20 cellular contexts compared by ENCODE assay signal in the genomic region with DNA sequence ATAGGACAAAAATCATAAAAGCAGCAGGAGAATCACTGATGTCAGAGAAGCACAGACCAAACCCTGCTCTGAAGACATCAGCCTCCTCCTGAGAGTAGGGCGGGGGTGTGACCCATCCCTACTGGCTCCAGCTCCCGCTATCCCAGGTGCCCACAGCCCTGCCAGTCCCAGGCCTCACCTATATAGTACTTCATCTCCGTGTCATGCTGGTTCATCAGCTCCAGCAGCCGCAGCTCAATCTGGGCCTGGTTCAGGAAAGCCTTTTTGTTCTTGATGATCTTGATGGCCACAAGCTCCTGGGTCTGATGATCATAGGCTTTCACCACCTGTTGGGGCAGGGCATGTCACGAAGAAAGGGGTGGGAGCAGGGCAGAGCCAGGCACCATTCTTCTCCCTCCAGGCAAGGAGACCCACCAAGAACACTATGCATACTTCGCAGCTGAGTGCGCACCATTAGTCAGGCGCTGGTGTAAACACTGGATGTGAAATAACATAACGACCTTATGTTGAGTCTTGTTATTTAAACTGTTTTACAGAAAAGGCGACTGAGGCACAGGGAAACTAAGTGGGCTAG. TPM values are rescaled to one million over a fixed set of nuclear protein-coding genes. Genes with fewer than 3 reads are reported as not detected.
DNase-seq lines count a peak whose midpoint lies in the region; ATAC-seq and TF ChIP-seq lines count a peak whose summit lies in the region.
"Had no signal": no experiment of that assay in that cellular context is flagged by ENCODE, and none has a peak within 500 bp of the region (broad histone marks: within the 10 kb centered on the region; RNA-seq: fewer than 3 reads in every experiment).

No MANE protein-coding gene starts in this region.

- no peaks in the 10 kb centered on the region for H3K27me3 Mint-ChIP-seq in IgD-negative memory B cell
- H3K27me3 Mint-ChIP-seq in natural killer cell treated with Interleukin-12 subunit alpha and Interleukin-12 subunit beta and Interleukin-15 and Interleukin-18, amount 100 ng/mL, for 72 hours = no peaks in the 10 kb centered on the region

- peak overlapping the region in 1 of 4 donors; percentile 76 for H3K4me3 Mint-ChIP-seq in IgD-negative memory B cell
- H3K4me3 Mint-ChIP-seq in natural killer cell treated with Interleukin-12 subunit alpha and Interleukin-12 subunit beta and Interleukin-15 and Interleukin-18, amount 100 ng/mL, for 72 hours = no peak overlapping the region

- peaks cover 12% of the 10 kb centered on the region for H3K36me3 Mint-ChIP-seq in IgD-negative memory B cell
- peaks cover 6% of the 10 kb centered on the region for H3K36me3 Mint-ChIP-seq in natural killer cell treated with Interleukin-12 subunit alpha and Interleukin-12 subunit beta and Interleukin-15 and Interleukin-18, amount 100 ng/mL, for 72 hours

- no peaks in the 10 kb centered on the region for H3K9me3 Mint-ChIP-seq in IgD-negative memory B cell
- no peaks in the 10 kb centered on the region for H3K9me3 Mint-ChIP-seq in natural killer cell treated with Interleukin-12 subunit alpha and Interleukin-12 subunit beta and Interleukin-15 and Interleukin-18, amount 100 ng/mL, for 72 hours

- in situ Hi-C loops in gastrocnemius medialis (cut with MboI; ENCODE audit: low sequenced_read_pairs in 4 of 4) = loop anchor here in 2 of 4 donors (25.0 kb wide), 2 partner anchors 292 to 392 kb away; a partner anchor contains a TSS

- H3K4me1 ChIP-seq in gastrocnemius medialis (peaks cover 39 to 61% of the 10 kb centered on the region in 2 donors), vagina (peaks cover 36% of the 10 kb centered on the region)

- no peak for ATAC-seq in natural killer cell treated with Interleukin-12 subunit alpha and Interleukin-12 subunit beta and Interleukin-15 and Interleukin-18, amount 100 ng/mL, for 72 hours
- ATAC-seq in gastrocnemius medialis (no peak), HG03442 (IDR thresholded peaks at IDR 0.05; ENCODE audit: unreplicated experiment) (no peak)
- ATAC-seq: HepG2 had no signal

- peak overlapping the region in 2 of 3 donors; percentile 53 to 82 for H3K27ac Mint-ChIP-seq in IgD-negative memory B cell
- H3K27ac Mint-ChIP-seq in natural killer cell treated with Interleukin-12 subunit alpha and Interleukin-12 subunit beta and Interleukin-15 and Interleukin-18, amount 100 ng/mL, for 72 hours = peak overlapping the region; percentile 81 to 86

- TF ChIP-seq POLR2A in gastrocnemius medialis (IDR thresholded peaks at IDR 0.05) (no peak), vagina (IDR thresholded peaks at IDR 0.05) (no peak)

- peak; percentile 54 for DNase-seq in activated effector memory CD4-positive, alpha-beta T cell treated with anti-CD3 and anti-CD28 coated beads, Interleukin-2, amount 50 U/mL, for 16 hours
- DNase-seq in activated effector memory CD4-positive, alpha-beta T cell treated with Interleukin-2 at 50 U/mL for 16 hours = no peak
- no peak for DNase-seq in natural killer cell treated with Interleukin-12 subunit alpha and Interleukin-12 subunit beta and Interleukin-15 and Interleukin-18, amount 100 ng/mL, for 72 hours (ENCODE audit: low spot score)
- DNase-seq in gastrocnemius medialis (no peak), vagina (ENCODE audit: extremely low spot score in 2 of 2) (no peak), AG08395 (ENCODE audit: low spot score) (no peak)
- DNase-seq: AML-193, Karpas-422, MM.1S, NCI-H1105 treated with DMSO at 0.1 percent for 48 hours, NCI-H187 treated with DMSO at 0.1 percent for 48 hours, NCI-H446 treated with DMSO at 0.1 percent for 48 hours, NCI-H774, PC-9, Right ventricle myocardium superior had no signal

- no peak overlapping the region for H3K4me3 ChIP-seq in gastrocnemius medialis
- H3K4me3 ChIP-seq in vagina = no peak overlapping the region
- H3K4me3 ChIP-seq: PC-9 had no signal

- H3K9me3 ChIP-seq in gastrocnemius medialis (no peaks in the 10 kb centered on the region), vagina (no peaks in the 10 kb centered on the region)

- H3K36me3 ChIP-seq in gastrocnemius medialis (peaks cover 0 to 60% of the 10 kb centered on the region in 2 donors), vagina (peaks cover 0 to 57% of the 10 kb centered on the region in 2 donors)

- intact Hi-C loops in gastrocnemius medialis (cut with DNase I; ENCODE audit: low total_unique reads) (loop anchor here (10.0 kb wide), 3 partner anchors 415 to 635 kb away; a partner anchor contains a TSS), vagina (cut with DNase I) (no loop called here)

- peak overlapping the region in 3 of 4 donors; percentile 22 to 99 (median 90) for H3K27ac ChIP-seq in gastrocnemius medialis
- H3K27ac ChIP-seq in vagina = no peak overlapping the region
- H3K27ac ChIP-seq: PC-9 had no signal

- TF ChIP-seq CTCF in gastrocnemius medialis (IDR thresholded peaks at IDR 0.05 in 4 of 5, conservative IDR thresholded peaks at IDR 0.05 in 1 of 5) (no peak), vagina (IDR thresholded peaks at IDR 0.05) (no peak)

- no peaks in the 10 kb centered on the region for H3K27me3 ChIP-seq in gastrocnemius medialis
- H3K27me3 ChIP-seq in vagina = no peaks in the 10 kb centered on the region

- peaks cover 14 to 28% (median 28%) of the 10 kb centered on the region in 3 donors for H3K4me1 Mint-ChIP-seq in IgD-negative memory B cell
- peaks cover 41 to 48% of the 10 kb centered on the region in 2 donors for H3K4me1 Mint-ChIP-seq in natural killer cell treated with Interleukin-12 subunit alpha and Interleukin-12 subunit beta and Interleukin-15 and Interleukin-18, amount 100 ng/mL, for 72 hours (ENCODE audit: low read depth in 2 of 2)

RNA-seq across cellular contexts. Expression of a gene that starts 4.2 kb away (rescaled TPM):
- polyA plus RNA-seq in IgD-negative memory B cell = 16.9 TPM
- 10 to 100 TPM in 1 of 2 donors, 1 to 10 TPM in 1; 7.5 to 10.5 TPM for total RNA-seq in natural killer cell treated with Interleukin-12 subunit alpha and Interleukin-12 subunit beta and Interleukin-15 and Interleukin-18, amount 100 ng/mL, for 72 hours
- total RNA-seq in gastrocnemius medialis (10 to 100 TPM; 39.6 to 68.7 (median 61.8) TPM), vagina (5.6 TPM)

RNA-seq across cellular contexts. Expression of a gene that starts 16.4 kb away (rescaled TPM):
- polyA plus RNA-seq in IgD-negative memory B cell = 183 TPM
- total RNA-seq in natural killer cell treated with Interleukin-12 subunit alpha and Interleukin-12 subunit beta and Interleukin-15 and Interleukin-18, amount 100 ng/mL, for 72 hours = 100 to 1,000 TPM; 304 to 505 TPM
- total RNA-seq in gastrocnemius medialis (10 to 100 TPM; 40.4 to 79.4 (median 67.0) TPM), vagina (180 TPM)

RNA-seq across cellular contexts. Expression of a gene that starts 51.1 kb away (rescaled TPM):
- polyA plus RNA-seq in IgD-negative memory B cell = not detected
- not detected for total RNA-seq in natural killer cell treated with Interleukin-12 subunit alpha and Interleukin-12 subunit beta and Interleukin-15 and Interleukin-18, amount 100 ng/mL, for 72 hours
- not detected for total RNA-seq in gastrocnemius medialis
- not detected for total RNA-seq in vagina
- total RNA-seq: A673, Daoy, HepG2, PC-9, Right ventricle myocardium superior had no signal
- polyA plus RNA-seq: HepG2 had no signal
